Comparison of ENCODE assay signal across 7 cellular contexts in the genomic region with DNA sequence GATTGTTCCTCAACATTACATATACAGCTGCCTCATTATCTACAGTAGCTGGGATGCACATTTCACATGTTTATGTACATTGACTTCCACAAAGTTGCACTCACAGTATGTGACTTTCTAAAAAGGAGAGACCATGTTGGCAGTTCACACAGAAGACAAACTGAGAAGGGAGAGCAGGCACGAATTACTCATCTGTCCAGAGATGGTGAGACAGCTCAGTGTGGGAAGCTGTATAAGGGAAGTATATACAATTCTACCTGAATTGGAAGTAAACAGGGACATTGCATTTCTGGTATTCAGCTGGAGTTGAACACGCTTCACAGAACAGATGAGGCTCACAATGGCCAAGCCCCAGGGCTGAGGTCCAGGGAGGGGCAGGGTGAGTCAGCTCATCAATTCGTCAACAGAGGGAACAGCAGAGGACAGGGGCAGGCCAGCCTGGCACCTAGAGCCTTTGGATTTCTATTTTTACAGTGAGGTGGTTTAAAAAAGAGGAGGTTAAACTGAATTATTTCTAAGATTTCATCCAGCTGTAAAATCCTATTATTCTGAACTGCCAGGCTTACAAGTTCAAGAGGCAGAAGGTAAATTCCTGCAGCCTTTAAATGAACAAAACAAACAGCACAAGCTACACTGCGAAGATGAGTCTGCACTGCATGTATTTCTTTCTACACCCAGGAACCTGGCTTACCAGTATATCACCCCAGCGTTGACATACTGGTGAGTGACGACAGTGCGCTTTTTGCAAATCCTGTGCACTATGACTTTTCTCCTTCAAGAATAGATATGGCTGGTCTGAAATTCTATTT. TPM values are rescaled to one million over a fixed set of nuclear protein-coding genes. Genes with fewer than 3 reads are reported as not detected.
DNase-seq lines count a peak whose midpoint lies in the region; ATAC-seq and TF ChIP-seq lines count a peak whose summit lies in the region.

No MANE protein-coding gene starts in this region.

- no peaks in the 10 kb centered on the region for H3K9me3 Mint-ChIP-seq in stimulated activated naive B cell treated with anti-CD40 and anti-IgM and Interleukin-4, amounts not matched to agents 10 μg/mL and 1 μg/mL and 100 μg/mL, for 72 hours

- peaks cover 5 to 7% of the 10 kb centered on the region in 2 donors for H3K4me1 Mint-ChIP-seq in stimulated activated naive B cell treated with anti-CD40 and anti-IgM and Interleukin-4, amounts not matched to agents 10 μg/mL and 1 μg/mL and 100 μg/mL, for 72 hours

- H3F3A ChIP-seq in MM.1S (ENCODE audit: insufficient read depth, low read length) = no peaks in the 10 kb centered on the region

- peaks cover 30% of the 10 kb centered on the region for H3K79me2 ChIP-seq in MM.1S (ENCODE audit: low read length)

- no peaks in the 10 kb centered on the region for H3K27me3 Mint-ChIP-seq in stimulated activated naive B cell treated with anti-CD40 and anti-IgM and Interleukin-4, amounts not matched to agents 10 μg/mL and 1 μg/mL and 100 μg/mL, for 72 hours

- H3K9me3 ChIP-seq in right cardiac atrium (ENCODE audit: control insufficient read depth, low read length) = no peaks in the 10 kb centered on the region
- H3K9me3 ChIP-seq in MM.1S (replicated peaks; ENCODE audit: insufficient read depth, low read length) = no peaks in the 10 kb centered on the region

- intact Hi-C loops in right cardiac atrium (cut with DNase I) = no loop called here

- H3K27me3 ChIP-seq in right cardiac atrium (ENCODE audit: control insufficient read depth, insufficient read depth) = no peaks in the 10 kb centered on the region
- no peaks in the 10 kb centered on the region for H3K27me3 ChIP-seq in MM.1S (replicated peaks; ENCODE audit: insufficient read depth, low read length)

- no peaks in the 10 kb centered on the region for H3K36me3 ChIP-seq in MM.1S (replicated peaks; ENCODE audit: insufficient read depth, low read length)

- H3K36me3 Mint-ChIP-seq in stimulated activated naive B cell treated with anti-CD40 and anti-IgM and Interleukin-4, amounts not matched to agents 10 μg/mL and 1 μg/mL and 100 μg/mL, for 72 hours = peaks cover 25 to 28% of the 10 kb centered on the region in 2 donors

- peak overlapping the region; percentile 63 for H3K27ac Mint-ChIP-seq in stimulated activated naive B cell treated with anti-CD40 and anti-IgM and Interleukin-4, amounts not matched to agents 10 μg/mL and 1 μg/mL and 100 μg/mL, for 72 hours

- DNase-seq in HT-29 (ENCODE audit: low spot score) (peak; percentile 73), amniotic stem cell (lab: John Stamatoyannopoulos, UW) (peak; percentile 15), right cardiac atrium (peak; percentile 40 to 63 (median 58)), MM.1S (no peak)
- no peak for DNase-seq in stimulated activated naive B cell treated with anti-CD40 and anti-IgM and Interleukin-4, amounts not matched to agents 10 μg/mL and 1 μg/mL and 100 μg/mL, for 72 hours

- no peaks in the 10 kb centered on the region for H3K9me2 ChIP-seq in MM.1S (replicated peaks; ENCODE audit: insufficient read depth, low read length)

- H3K4me3 ChIP-seq in right cardiac atrium (ENCODE audit: low read length) = no peak overlapping the region
- no peak overlapping the region for H3K4me3 ChIP-seq in MM.1S (ENCODE audit: low read length)

- no peak overlapping the region for H3K9ac ChIP-seq in MM.1S (ENCODE audit: low read length)

- no peak overlapping the region for H2AFZ ChIP-seq in MM.1S (ENCODE audit: low read length)

- TF ChIP-seq CTCF in MM.1S (IDR thresholded peaks at IDR 0.05; ENCODE audit: low read length) = no peak

- H3K4me2 ChIP-seq in MM.1S (ENCODE audit: low read depth, low read length) = no peak overlapping the region

- ATAC-seq in right cardiac atrium (peak; percentile 76 to 77), GM21526 (IDR thresholded peaks at IDR 0.05; ENCODE audit: low FRiP score, unreplicated experiment) (no peak), GM21737 (IDR thresholded peaks at IDR 0.05; ENCODE audit: unreplicated experiment) (no peak)
- no peak for ATAC-seq in stimulated activated naive B cell treated with anti-CD40 and anti-IgM and Interleukin-4, amounts not matched to agents 10 μg/mL and 1 μg/mL and 100 μg/mL, for 72 hours (replicated peaks)

- WGBS in right cardiac atrium = 59% methylated on average over 7 of the region's 7 CpGs

- H3K4me3 Mint-ChIP-seq in stimulated activated naive B cell treated with anti-CD40 and anti-IgM and Interleukin-4, amounts not matched to agents 10 μg/mL and 1 μg/mL and 100 μg/mL, for 72 hours = no peak overlapping the region

- H3K4me1 ChIP-seq in right cardiac atrium (ENCODE audit: control insufficient read depth, insufficient read depth, low read length) (no peaks in the 10 kb centered on the region), MM.1S (ENCODE audit: low read length) (no peaks in the 10 kb centered on the region)

- H3K27ac ChIP-seq in right cardiac atrium (ENCODE audit: low read length) (peak overlapping the region; percentile 21), MM.1S (ENCODE audit: low read length) (no peak overlapping the region)

- H4K20me1 ChIP-seq in MM.1S (ENCODE audit: insufficient read depth, low read length) = no peaks in the 10 kb centered on the region

RNA-seq across cellular contexts. Expression of gene PARP4, which starts 9.8 kb away (rescaled TPM):
- 75.6 and 78.9 TPM in 2 replicates for total RNA-seq in HT-29 (2014; rRNA removed; shearing (Covaris generic))
- 10 to 100 TPM; 20.6 to 30.2 (median 26.6) TPM for total RNA-seq in right cardiac atrium
- polyA plus RNA-seq in right cardiac atrium = 11.2 TPM

Comparison
In these comparisons a context has a peak if more than half of its experiments do, and no peak if none do; other contexts are left out.
1. DNase-seq: peak in HT-29 (single experiment), amniotic stem cell (single experiment) and right cardiac atrium (3 of 3); none in stimulated activated naive B cell treated with anti-CD40 and anti-IgM and Interleukin-4, amounts not matched to agents 10 μg/mL and 1 μg/mL and 100 μg/mL, for 72 hours (single experiment) and MM.1S (single experiment).
2. ATAC-seq: peak in right cardiac atrium (2 of 2); none in stimulated activated naive B cell treated with anti-CD40 and anti-IgM and Interleukin-4, amounts not matched to agents 10 μg/mL and 1 μg/mL and 100 μg/mL, for 72 hours (0 of 2), GM21526 (single experiment) and GM21737 (single experiment).